In the genomic region with DNA sequence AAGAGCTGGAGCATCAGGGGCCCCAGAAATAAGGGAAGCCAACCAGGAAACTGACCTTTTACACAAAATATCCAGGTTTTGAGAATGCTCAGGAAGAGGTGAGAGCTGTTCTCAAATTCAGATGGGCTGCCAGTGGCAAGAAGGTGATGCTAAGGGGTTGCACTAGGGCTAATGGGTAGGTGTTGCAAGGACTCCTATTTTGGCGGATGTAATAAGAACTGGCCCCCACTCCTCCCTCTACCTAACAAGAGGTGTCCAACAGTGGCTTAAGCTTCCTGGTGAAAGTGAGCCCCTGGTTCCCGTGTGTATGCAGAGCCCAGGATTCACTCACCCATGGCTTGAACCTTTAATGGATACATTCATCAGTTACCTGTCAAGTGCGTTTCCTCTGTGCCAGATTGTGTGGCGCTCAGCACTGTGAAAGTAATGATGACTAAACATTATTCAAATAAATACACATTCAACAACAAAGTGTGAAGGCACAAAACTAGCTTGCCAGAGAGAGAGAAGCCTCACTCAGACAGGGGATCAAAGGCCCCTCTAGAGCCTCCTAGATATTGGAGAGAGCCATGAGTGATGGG, we compare ENCODE assay signal across 18 cellular contexts. TPM values are rescaled to one million over a fixed set of nuclear protein-coding genes. Genes with fewer than 3 reads are reported as not detected.
DNase-seq lines count a peak whose midpoint lies in the region; ATAC-seq and TF ChIP-seq lines count a peak whose summit lies in the region.
"Had no signal": no experiment of that assay in that cellular context is flagged by ENCODE, and none has a peak within 500 bp of the region (broad histone marks: within the 10 kb centered on the region; RNA-seq: fewer than 3 reads in every experiment).

No MANE protein-coding gene starts in this region.

- POLR2A ChIA-PET in WTC11 (lab: Charles Lee) = no interaction called here

- no peaks in the 10 kb centered on the region for H3K9me3 ChIP-seq in uterus
- H3K9me3 ChIP-seq: SJCRH30, tibial artery had no signal

- DNase-seq in COLO668 (lab: John Stamatoyannopoulos, UW; ENCODE audit: unreplicated experiment) = peak; percentile 53
- peak; percentile 52 for DNase-seq in NCI-H128 (lab: John Stamatoyannopoulos, UW; ENCODE audit: unreplicated experiment)
- no peak for DNase-seq in WTC11 (ENCODE audit: low spot score)
- peak; percentile 60 for DNase-seq in left kidney (ENCODE audit: low read depth, low spot score)
- no peak for DNase-seq in activated gamma-delta T cell (lab: John Stamatoyannopoulos, UW)
- no peak for DNase-seq in uterus
- DNase-seq in activated T-cell treated with anti-CD3 and anti-CD28 coated beads for 4 hours = no peak
- DNase-seq: activated CD8-positive, alpha-beta T cell treated with anti-CD3 and anti-CD28 coated beads for 36 hours; activated effector memory CD4-positive, alpha-beta T cell treated with Interleukin-2 at 50 U/mL for 16 hours; AML-193; effector memory CD8-positive, alpha-beta T cell; foreskin keratinocyte; SJCRH30; stimulated activated CD8-positive, alpha-beta memory T cell treated with anti-CD3 and anti-CD28 coated beads, Interleukin-4, amount 100 ng/mL, for 48 hours; tibial artery had no signal

- CTCF ChIA-PET in WTC11 (lab: Charles Lee) = no interaction called here

- peaks cover 23% of the 10 kb centered on the region for H3K4me1 Mint-ChIP-seq in WTC11

- no peaks in the 10 kb centered on the region for H3K27me3 ChIP-seq in uterus
- H3K27me3 ChIP-seq: SJCRH30 had no signal

- TF ChIP-seq CTCF in WTC11 (IDR thresholded peaks at IDR 0.05) = no peak
- no peak for TF ChIP-seq CTCF in uterus (IDR thresholded peaks at IDR 0.05)

- H3K36me3 ChIP-seq in uterus = no peaks in the 10 kb centered on the region
- H3K36me3 ChIP-seq: SJCRH30, tibial artery had no signal

- no peak for ATAC-seq in WTC11
- no peak for ATAC-seq in GM19324 (IDR thresholded peaks at IDR 0.05; ENCODE audit: low FRiP score, unreplicated experiment)
- ATAC-seq: effector memory CD8-positive, alpha-beta T cell; foreskin keratinocyte had no signal

- intact Hi-C loops in uterus (cut with DNase I; ENCODE audit: low total_unique reads) = no loop called here

- H3K27me3 Mint-ChIP-seq in WTC11 (ENCODE audit: low read depth) = peaks cover 85% of the 10 kb centered on the region

- H3K27ac ChIP-seq in uterus = no peak overlapping the region
- H3K27ac ChIP-seq: foreskin keratinocyte, SJCRH30, tibial artery had no signal

- H3K36me3 Mint-ChIP-seq in WTC11 = no peaks in the 10 kb centered on the region

- peak overlapping the region; percentile 86 for H3K4me3 Mint-ChIP-seq in WTC11
- H3K4me3 Mint-ChIP-seq: activated CD8-positive, alpha-beta T cell treated with anti-CD3 and anti-CD28 coated beads for 36 hours; effector memory CD8-positive, alpha-beta T cell had no signal

- no peak overlapping the region for H3K27ac Mint-ChIP-seq in WTC11
- H3K27ac Mint-ChIP-seq: activated CD8-positive, alpha-beta T cell treated with anti-CD3 and anti-CD28 coated beads for 36 hours; effector memory CD8-positive, alpha-beta T cell had no signal

- no peaks in the 10 kb centered on the region for H3K9me3 Mint-ChIP-seq in WTC11
- H3K9me3 Mint-ChIP-seq: activated CD8-positive, alpha-beta T cell treated with anti-CD3 and anti-CD28 coated beads for 36 hours had no signal

- no peak for TF ChIP-seq POLR2A in uterus (IDR thresholded peaks at IDR 0.05)

- H3K4me1 ChIP-seq in uterus = no peaks in the 10 kb centered on the region
- H3K4me1 ChIP-seq: SJCRH30 had no signal

- no peak overlapping the region for H3K4me3 ChIP-seq in uterus
- H3K4me3 ChIP-seq: SJCRH30, tibial artery had no signal

TF ChIP-seq in WTC11, 78 proteins besides CTCF, POLR2A, EP300 and RAD21:
- no peak for TF ChIP-seq ZNF263 (CRISPR knock-in tag; IDR thresholded peaks at IDR 0.05; ENCODE audit: low read depth)
- TF ChIP-seq ATF2 (CRISPR knock-in tag; IDR thresholded peaks at IDR 0.05; ENCODE audit: borderline replicate concordance, low read depth) = no peak
- TF ChIP-seq NR1H2 (CRISPR knock-in tag; IDR thresholded peaks at IDR 0.05) = no peak
- TF ChIP-seq MXD4 (CRISPR knock-in tag; IDR thresholded peaks at IDR 0.05; ENCODE audit: borderline replicate concordance) = no peak
- no peak for TF ChIP-seq SMAD3 (CRISPR knock-in tag; IDR thresholded peaks at IDR 0.05; ENCODE audit: borderline replicate concordance)
- TF ChIP-seq, protein P1, sequence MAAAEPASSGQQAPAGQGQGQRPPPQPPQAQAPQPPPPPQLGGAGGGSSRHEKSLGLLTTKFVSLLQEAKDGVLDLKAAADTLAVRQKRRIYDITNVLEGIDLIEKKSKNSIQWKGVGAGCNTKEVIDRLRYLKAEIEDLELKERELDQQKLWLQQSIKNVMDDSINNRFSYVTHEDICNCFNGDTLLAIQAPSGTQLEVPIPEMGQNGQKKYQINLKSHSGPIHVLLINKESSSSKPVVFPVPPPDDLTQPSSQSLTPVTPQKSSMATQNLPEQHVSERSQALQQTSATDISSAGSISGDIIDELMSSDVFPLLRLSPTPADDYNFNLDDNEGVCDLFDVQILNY (CRISPR knock-in tag; IDR thresholded peaks at IDR 0.05) = no peak
- TF ChIP-seq CREM (CRISPR knock-in tag; IDR thresholded peaks at IDR 0.05) = no peak
- no peak for TF ChIP-seq IRF2 (CRISPR knock-in tag; IDR thresholded peaks at IDR 0.05; ENCODE audit: borderline replicate concordance, low read depth)

RNA-seq across cellular contexts. Expression of gene CHGA, which starts 0.7 kb away (rescaled TPM):
- total RNA-seq in WTC11 (2021) (8.5 to 17.2 TPM (median 17.1 TPM) in 3 replicates), uterus (1 to 10 TPM in 1 of 4 donors, not detected in 3; 1.0 TPM)
- total RNA-seq: activated CD8-positive, alpha-beta T cell treated with anti-CD3 and anti-CD28 coated beads for 36 hours; foreskin keratinocyte; kidney epithelial cell; pulmonary artery endothelial cell; SJCRH30 had no signal

Comparison
In these comparisons a context has a peak if more than half of its experiments do, and no peak if none do; other contexts are left out.
1. DNase-seq: peak in COLO668 (single experiment), NCI-H128 (single experiment) and left kidney (single experiment); none in WTC11 (single experiment), activated gamma-delta T cell (single experiment), uterus (0 of 2) and activated T-cell treated with anti-CD3 and anti-CD28 coated beads for 4 hours (single experiment).